15 cellular contexts compared by ENCODE assay signal in genomic region chr14:50739186-50739585, GRCh38.
DNase-seq lines count a peak whose midpoint lies in the region; ATAC-seq and TF ChIP-seq lines count a peak whose summit lies in the region.
"Had no signal": no experiment of that assay in that cellular context is flagged by ENCODE, and none has a peak within 500 bp of the region (broad histone marks: within the 10 kb centered on the region; RNA-seq: fewer than 3 reads in every experiment).

No MANE protein-coding gene starts in this region.

- peak overlapping the region in 3 of 5 donors; percentile 43 to 69 (median 67) for H3K27ac ChIP-seq in stomach
- no peak overlapping the region for H3K27ac ChIP-seq in hepatocyte
- H3K27ac ChIP-seq: A549, WERI-Rb-1 had no signal

- peak; percentile 38 for ATAC-seq in left lobe of liver
- no peak for ATAC-seq in GM19452 (IDR thresholded peaks at IDR 0.05; ENCODE audit: unreplicated experiment)
- no peak for ATAC-seq in GM18517 (IDR thresholded peaks at IDR 0.05; ENCODE audit: unreplicated experiment)
- ATAC-seq: A549, upper lobe of right lung had no signal

- intact Hi-C loops in activated CD4-positive, alpha-beta T cell treated with anti-CD3 and anti-CD28 coated beads, Interleukin-2, amount 10 ng/mL, durations not matched to agents 24 days and 14 days (cut with micrococcal nuclease), result loop anchor here (2.0 to 5.0 kb wide), 2 partner anchors 93 to 216 kb away; partner anchors contain the start of gene NIN
- intact Hi-C loops in stomach (cut with DNase I; ENCODE audit: low total_unique reads), result no loop called here

- DNase-seq in activated CD4-positive, alpha-beta T cell treated with anti-CD3 and anti-CD28 coated beads, Interleukin-2, amount 10 ng/mL, durations not matched to agents 24 days and 14 days, result no peak
- no peak for DNase-seq in activated CD4-positive, alpha-beta T cell treated with anti-CD3 and anti-CD28 coated beads for 1 hour
- no peak for DNase-seq in left lobe of liver (ENCODE audit: low spot score)
- DNase-seq in stomach, result no peak
- DNase-seq in hepatocyte (ENCODE audit: low spot score), result no peak
- DNase-seq: H7; NCI-H2081; stimulated activated CD4-positive, alpha-beta T cell treated with anti-CD3 and anti-CD28 coated beads, Interleukin-4, amount 100 ng/mL, for 4 hours; upper lobe of right lung; WERI-Rb-1 had no signal

- H3K9me3 ChIP-seq in stomach (no peaks in the 10 kb centered on the region), hepatocyte (ENCODE audit: low read depth) (no peaks in the 10 kb centered on the region)
- H3K9me3 ChIP-seq: A549, upper lobe of right lung had no signal

- TF ChIP-seq EP300 in stomach (IDR thresholded peaks at IDR 0.05), result no peak

- H3K36me3 ChIP-seq in stomach (peaks cover 20 to 84% (median 77%) of the 10 kb centered on the region in 4 donors), hepatocyte (replicated peaks; ENCODE audit: insufficient read depth, low read depth) (no peaks in the 10 kb centered on the region)

- TF ChIP-seq POLR2A in stomach (IDR thresholded peaks at IDR 0.05), result no peak

- no peak overlapping the region for H3K4me2 ChIP-seq in hepatocyte
- H3K4me2 ChIP-seq: A549 had no signal

- 89 to 94% (median 91%) methylated on average over 4 of the region's 4 CpGs for WGBS in stomach, 5 donors
- 87% methylated on average over 4 of the region's 4 CpGs for WGBS in hepatocyte (ENCODE audit: low lambda C conversion rate, missing lambda C conversion rate)

- H3K4me1 ChIP-seq in stomach, result peaks cover 0 to 27% (median 10%) of the 10 kb centered on the region in 4 donors
- no peaks in the 10 kb centered on the region for H3K4me1 ChIP-seq in hepatocyte (ENCODE audit: insufficient read depth)
- H3K4me1 ChIP-seq: upper lobe of right lung had no signal

- H3K4me3 ChIP-seq in stomach (no peak overlapping the region), hepatocyte (no peak overlapping the region)
- H3K4me3 ChIP-seq: A549, upper lobe of right lung had no signal

- peaks cover 55% of the 10 kb centered on the region for H3K36me3 Mint-ChIP-seq in activated CD4-positive, alpha-beta T cell treated with anti-CD3 and anti-CD28 coated beads, Interleukin-2, amount 10 ng/mL, durations not matched to agents 24 days and 14 days (ENCODE audit: low read depth)
- H3K36me3 Mint-ChIP-seq in activated naive CD8-positive, alpha-beta T cell, result peaks cover 8% of the 10 kb centered on the region

- H3K27ac Mint-ChIP-seq in activated CD4-positive, alpha-beta T cell treated with anti-CD3 and anti-CD28 coated beads, Interleukin-2, amount 10 ng/mL, durations not matched to agents 24 days and 14 days, result peak overlapping the region; percentile 36
- peak overlapping the region; percentile 83 for H3K27ac Mint-ChIP-seq in activated naive CD8-positive, alpha-beta T cell

- no peaks in the 10 kb centered on the region for H3K9me2 ChIP-seq in hepatocyte (replicated peaks; ENCODE audit: insufficient read depth)

- no peaks in the 10 kb centered on the region for H3K9me3 Mint-ChIP-seq in activated CD4-positive, alpha-beta T cell treated with anti-CD3 and anti-CD28 coated beads, Interleukin-2, amount 10 ng/mL, durations not matched to agents 24 days and 14 days
- H3K9me3 Mint-ChIP-seq in activated naive CD8-positive, alpha-beta T cell (ENCODE audit: low read depth), result no peaks in the 10 kb centered on the region
- H3K9me3 Mint-ChIP-seq: activated naive CD4-positive, alpha-beta T cell treated with anti-CD3 and anti-CD28 coated beads, Interleukin-2, amount 50 U/mL, for 24 hours had no signal

- H3K4me3 Mint-ChIP-seq in activated CD4-positive, alpha-beta T cell treated with anti-CD3 and anti-CD28 coated beads, Interleukin-2, amount 10 ng/mL, durations not matched to agents 24 days and 14 days, result no peak overlapping the region
- H3K4me3 Mint-ChIP-seq in activated naive CD8-positive, alpha-beta T cell, result no peak overlapping the region
- H3K4me3 Mint-ChIP-seq: activated naive CD4-positive, alpha-beta T cell treated with anti-CD3 and anti-CD28 coated beads, Interleukin-2, amount 50 U/mL, for 24 hours had no signal

- peaks cover 35% of the 10 kb centered on the region for H3K4me1 Mint-ChIP-seq in activated CD4-positive, alpha-beta T cell treated with anti-CD3 and anti-CD28 coated beads, Interleukin-2, amount 10 ng/mL, durations not matched to agents 24 days and 14 days
- peaks cover 21% of the 10 kb centered on the region for H3K4me1 Mint-ChIP-seq in activated naive CD8-positive, alpha-beta T cell (ENCODE audit: low read depth)

- H3K27me3 ChIP-seq in stomach (no peaks in the 10 kb centered on the region), hepatocyte (no peaks in the 10 kb centered on the region)
- H3K27me3 ChIP-seq: upper lobe of right lung had no signal

- no peaks in the 10 kb centered on the region for H4K20me1 ChIP-seq in hepatocyte (ENCODE audit: insufficient read depth, poor library complexity, severe bottlenecking)

- TF ChIP-seq CTCF in stomach (IDR thresholded peaks at IDR 0.05) (no peak), hepatocyte (IDR thresholded peaks at IDR 0.05; ENCODE audit: poor library complexity) (no peak)

- H3K27me3 Mint-ChIP-seq in activated CD4-positive, alpha-beta T cell treated with anti-CD3 and anti-CD28 coated beads, Interleukin-2, amount 10 ng/mL, durations not matched to agents 24 days and 14 days, result no peaks in the 10 kb centered on the region
- H3K27me3 Mint-ChIP-seq in activated naive CD8-positive, alpha-beta T cell, result no peaks in the 10 kb centered on the region
- H3K27me3 Mint-ChIP-seq: activated naive CD4-positive, alpha-beta T cell treated with anti-CD3 and anti-CD28 coated beads, Interleukin-2, amount 50 U/mL, for 24 hours had no signal

- no peaks in the 10 kb centered on the region for H3K79me2 ChIP-seq in hepatocyte

- H2AFZ ChIP-seq in hepatocyte, result no peak overlapping the region
